1 cellular context compared by ENCODE assay signal in genomic region chr21:17612023-17612564, GRCh38.
TF ChIP-seq lines count a peak whose summit lies in the region.

No MANE protein-coding gene starts in this region.

TF ChIP-seq in HepG2, 621 proteins besides CTCF, POLR2A, EP300 and RAD21 (continued from another document):
- TF ChIP-seq ZNF296 (CRISPR knock-in tag; conservative IDR thresholded peaks at IDR 0.05) (no peak), PREB (CRISPR knock-in tag; IDR thresholded peaks at IDR 0.05) (no peak), KMT2B (CRISPR knock-in tag; IDR thresholded peaks at IDR 0.05) (no peak), ZNF703 (CRISPR knock-in tag; IDR thresholded peaks at IDR 0.05; ENCODE audit: borderline replicate concordance) (no peak), ETV5 (CRISPR knock-in tag; IDR thresholded peaks at IDR 0.05; ENCODE audit: borderline replicate concordance) (no peak), NR2F2 (IDR thresholded peaks at IDR 0.05; ENCODE audit: borderline replicate concordance, low read depth) (no peak), GABPA (IDR thresholded peaks at IDR 0.05; ENCODE audit: low read depth, low read length) (no peak), GABPA (CRISPR knock-in tag; IDR thresholded peaks at IDR 0.05; ENCODE audit: low read depth) (no peak), ZNF142 (CRISPR knock-in tag; IDR thresholded peaks at IDR 0.05) (0 out of 2 replicates have a peak, but pooled peaks have one; percentile 7), PAX8 (CRISPR knock-in tag; IDR thresholded peaks at IDR 0.05; ENCODE audit: borderline replicate concordance) (no peak; the same call in 1 of the 2 replicates)
TF ChIP-seq in HepG2: peak in this region for 27.
